ENCODE assay signal across 1 cellular context in genomic region chr12:108107293-108107692, GRCh38.
TF ChIP-seq lines count a peak whose summit lies in the region.

No MANE protein-coding gene starts in this region.

TF ChIP-seq in GM23338, 12 proteins besides CTCF, POLR2A, EP300 and RAD21 (continued from another document):
- TF ChIP-seq, protein P1, sequence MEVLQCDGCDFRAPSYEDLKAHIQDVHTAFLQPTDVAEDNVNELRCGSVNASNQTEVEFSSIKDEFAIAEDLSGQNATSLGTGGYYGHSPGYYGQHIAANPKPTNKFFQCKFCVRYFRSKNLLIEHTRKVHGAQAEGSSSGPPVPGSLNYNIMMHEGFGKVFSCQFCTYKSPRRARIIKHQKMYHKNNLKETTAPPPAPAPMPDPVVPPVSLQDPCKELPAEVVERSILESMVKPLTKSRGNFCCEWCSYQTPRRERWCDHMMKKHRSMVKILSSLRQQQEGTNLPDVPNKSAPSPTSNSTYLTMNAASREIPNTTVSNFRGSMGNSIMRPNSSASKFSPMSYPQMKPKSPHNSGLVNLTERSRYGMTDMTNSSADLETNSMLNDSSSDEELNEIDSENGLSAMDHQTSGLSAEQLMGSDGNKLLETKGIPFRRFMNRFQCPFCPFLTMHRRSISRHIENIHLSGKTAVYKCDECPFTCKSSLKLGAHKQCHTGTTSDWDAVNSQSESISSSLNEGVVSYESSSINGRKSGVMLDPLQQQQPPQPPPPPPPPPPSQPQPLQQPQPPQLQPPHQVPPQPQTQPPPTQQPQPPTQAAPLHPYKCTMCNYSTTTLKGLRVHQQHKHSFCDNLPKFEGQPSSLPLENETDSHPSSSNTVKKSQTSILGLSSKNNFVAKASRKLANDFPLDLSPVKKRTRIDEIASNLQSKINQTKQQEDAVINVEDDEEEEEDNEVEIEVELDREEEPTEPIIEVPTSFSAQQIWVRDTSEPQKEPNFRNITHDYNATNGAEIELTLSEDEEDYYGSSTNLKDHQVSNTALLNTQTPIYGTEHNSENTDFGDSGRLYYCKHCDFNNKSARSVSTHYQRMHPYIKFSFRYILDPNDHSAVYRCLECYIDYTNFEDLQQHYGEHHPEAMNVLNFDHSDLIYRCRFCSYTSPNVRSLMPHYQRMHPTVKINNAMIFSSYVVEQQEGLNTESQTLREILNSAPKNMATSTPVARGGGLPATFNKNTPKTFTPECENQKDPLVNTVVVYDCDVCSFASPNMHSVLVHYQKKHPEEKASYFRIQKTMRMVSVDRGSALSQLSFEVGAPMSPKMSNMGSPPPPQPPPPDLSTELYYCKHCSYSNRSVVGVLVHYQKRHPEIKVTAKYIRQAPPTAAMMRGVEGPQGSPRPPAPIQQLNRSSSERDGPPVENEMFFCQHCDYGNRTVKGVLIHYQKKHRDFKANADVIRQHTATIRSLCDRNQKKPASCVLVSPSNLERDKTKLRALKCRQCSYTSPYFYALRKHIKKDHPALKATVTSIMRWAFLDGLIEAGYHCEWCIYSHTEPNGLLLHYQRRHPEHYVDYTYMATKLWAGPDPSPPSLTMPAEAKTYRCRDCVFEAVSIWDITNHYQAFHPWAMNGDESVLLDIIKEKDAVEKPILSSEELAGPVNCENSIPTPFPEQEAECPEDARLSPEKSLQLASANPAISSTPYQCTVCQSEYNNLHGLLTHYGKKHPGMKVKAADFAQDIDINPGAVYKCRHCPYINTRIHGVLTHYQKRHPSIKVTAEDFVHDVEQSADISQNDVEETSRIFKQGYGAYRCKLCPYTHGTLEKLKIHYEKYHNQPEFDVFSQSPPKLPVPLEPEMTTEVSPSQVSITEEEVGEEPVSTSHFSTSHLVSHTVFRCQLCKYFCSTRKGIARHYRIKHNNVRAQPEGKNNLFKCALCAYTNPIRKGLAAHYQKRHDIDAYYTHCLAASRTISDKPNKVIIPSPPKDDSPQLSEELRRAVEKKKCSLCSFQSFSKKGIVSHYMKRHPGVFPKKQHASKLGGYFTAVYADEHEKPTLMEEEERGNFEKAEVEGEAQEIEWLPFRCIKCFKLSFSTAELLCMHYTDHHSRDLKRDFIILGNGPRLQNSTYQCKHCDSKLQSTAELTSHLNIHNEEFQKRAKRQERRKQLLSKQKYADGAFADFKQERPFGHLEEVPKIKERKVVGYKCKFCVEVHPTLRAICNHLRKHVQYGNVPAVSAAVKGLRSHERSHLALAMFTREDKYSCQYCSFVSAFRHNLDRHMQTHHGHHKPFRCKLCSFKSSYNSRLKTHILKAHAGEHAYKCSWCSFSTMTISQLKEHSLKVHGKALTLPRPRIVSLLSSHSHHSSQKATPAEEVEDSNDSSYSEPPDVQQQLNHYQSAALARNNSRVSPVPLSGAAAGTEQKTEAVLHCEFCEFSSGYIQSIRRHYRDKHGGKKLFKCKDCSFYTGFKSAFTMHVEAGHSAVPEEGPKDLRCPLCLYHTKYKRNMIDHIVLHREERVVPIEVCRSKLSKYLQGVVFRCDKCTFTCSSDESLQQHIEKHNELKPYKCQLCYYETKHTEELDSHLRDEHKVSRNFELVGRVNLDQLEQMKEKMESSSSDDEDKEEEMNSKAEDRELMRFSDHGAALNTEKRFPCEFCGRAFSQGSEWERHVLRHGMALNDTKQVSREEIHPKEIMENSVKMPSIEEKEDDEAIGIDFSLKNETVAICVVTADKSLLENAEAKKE (CRISPR knock-in tag; IDR thresholded peaks at IDR 0.05) = no peak
- TF ChIP-seq ETS1 (IDR thresholded peaks at IDR 0.05) = no peak
- TF ChIP-seq ZNF331 (CRISPR knock-in tag; IDR thresholded peaks at IDR 0.05; ENCODE audit: low read depth) = no peak
- no peak for TF ChIP-seq STAT1 (IDR thresholded peaks at IDR 0.05; ENCODE audit: unreplicated experiment)
